In the genomic region with DNA sequence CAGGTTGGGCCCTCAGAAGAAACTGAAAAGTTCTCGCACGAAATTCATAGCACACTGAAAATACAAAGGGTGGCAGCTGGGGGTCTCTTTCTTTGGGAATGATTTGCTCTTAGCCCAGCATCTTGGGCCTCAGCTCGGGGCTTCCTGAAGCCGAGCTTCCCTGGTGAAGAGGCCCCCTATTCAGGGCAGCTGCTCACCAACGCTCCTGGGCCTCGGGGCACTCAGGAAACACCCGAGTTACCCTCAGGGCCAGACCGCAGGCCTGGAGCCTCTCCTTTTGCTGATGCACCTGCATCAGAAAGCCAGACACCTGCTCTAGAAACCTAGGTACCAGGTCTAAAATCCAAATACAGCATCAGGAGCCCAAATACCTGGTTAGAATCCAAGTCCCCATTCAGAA, we compare ENCODE assay signal across 19 cellular contexts.
A peak's percentile ranks its signal among the peaks of the same experiment; 100 is the strongest.
DNase-seq lines count a peak whose midpoint lies in the region; TF ChIP-seq lines count a peak whose summit lies in the region.
"Had no signal": no experiment of that assay in that cellular context is flagged by ENCODE, and none has a peak within 500 bp of the region (broad histone marks: within the 10 kb centered on the region; RNA-seq: fewer than 3 reads in every experiment).

No MANE protein-coding gene starts in this region.

- no peak for TF ChIP-seq CTCF in A673 (conservative IDR thresholded peaks at IDR 0.05; ENCODE audit: low read depth, low read length)
- no peak for TF ChIP-seq CTCF in Calu3 (IDR thresholded peaks at IDR 0.05; ENCODE audit: unreplicated experiment)
- no peak for TF ChIP-seq CTCF in ascending aorta (IDR thresholded peaks at IDR 0.05)
- TF ChIP-seq CTCF in osteoblast (IDR thresholded peaks at IDR 0.05; ENCODE audit: extremely low read depth, low read depth, low read length): no peak
- TF ChIP-seq CTCF in type B pancreatic cell (conservative IDR thresholded peaks at IDR 0.05): no peak
- no peak for TF ChIP-seq CTCF in HFFc6 (IDR thresholded peaks at IDR 0.05)

- no peaks in the 10 kb centered on the region for H3K36me3 Mint-ChIP-seq in Calu3 (ENCODE audit: insufficient read depth, unreplicated experiment)
- H3K36me3 Mint-ChIP-seq in type B pancreatic cell: no peaks in the 10 kb centered on the region
- H3K36me3 Mint-ChIP-seq in HFFc6 (ENCODE audit: low read depth): no peaks in the 10 kb centered on the region

- H3K4me1 ChIP-seq in A673 (ENCODE audit: insufficient read depth, low read length, poor library complexity, severe bottlenecking): peaks cover 64% of the 10 kb centered on the region
- H3K4me1 ChIP-seq in ascending aorta: peaks cover 8 to 21% of the 10 kb centered on the region in 2 donors
- H3K4me1 ChIP-seq in osteoblast (ENCODE audit: insufficient read depth, low read length): peaks cover 35% of the 10 kb centered on the region

- no TSS peak for BruUV-seq in A673 (replicated peaks; lab: Mats Ljungman, UMichigan)
- no TSS peak for BruUV-seq in Calu3 (replicated peaks; lab: Mats Ljungman, UMichigan)

- no peak overlapping the region for H3K4me2 ChIP-seq in osteoblast (ENCODE audit: insufficient read depth, low read length)
- H3K4me2 ChIP-seq: KMS-11 had no signal

- H3K4me3 Mint-ChIP-seq in Calu3 (ENCODE audit: low read depth, unreplicated experiment): no peak overlapping the region
- H3K4me3 Mint-ChIP-seq in type B pancreatic cell: no peak overlapping the region
- no peak overlapping the region for H3K4me3 Mint-ChIP-seq in HFFc6
- H3K4me3 Mint-ChIP-seq: neural crest cell had no signal

- H3K36me3 ChIP-seq in A673 (ENCODE audit: insufficient read depth, low read length, poor library complexity, severe bottlenecking) (no peaks in the 10 kb centered on the region), ascending aorta (no peaks in the 10 kb centered on the region), osteoblast (ENCODE audit: insufficient read depth, low read length) (no peaks in the 10 kb centered on the region)
- H3K36me3 ChIP-seq: suprapubic skin had no signal

- peak overlapping the region; percentile 94 for H3K27ac Mint-ChIP-seq in Calu3 (ENCODE audit: unreplicated experiment)
- no peak overlapping the region for H3K27ac Mint-ChIP-seq in type B pancreatic cell
- H3K27ac Mint-ChIP-seq in HFFc6: no peak overlapping the region

- no peaks in the 10 kb centered on the region for H4K20me1 ChIP-seq in osteoblast (ENCODE audit: insufficient read depth, low read length)

- DNase-seq in A673 (ENCODE audit: low spot score): no peak
- no peak for DNase-seq in Calu3
- peak in 1 of 2 donors; percentile 30 for DNase-seq in ascending aorta (ENCODE audit: low spot score in 2 of 2)
- DNase-seq in osteoblast (ENCODE audit: insufficient read length, low spot score, missing footprints): no peak
- no peak for DNase-seq in type B pancreatic cell (ENCODE audit: extremely low spot score, unreplicated experiment)
- no peak for DNase-seq in NCI-H1105 (lab: John Stamatoyannopoulos, UW)
- no peak for DNase-seq in HFFc6
- DNase-seq: activated T-cell treated with anti-CD3 and anti-CD28 coated beads, Interleukin-2, amount 50 U/mL, for 72 hours; central memory CD4-positive, alpha-beta T cell; effector CD4-positive, alpha-beta T cell; EL; GOT3; midbrain; NCI-H2081; psoas muscle; SHP77 treated with DMSO at 0.1 percent for 48 hours had no signal

- H3K79me2 ChIP-seq in osteoblast (ENCODE audit: insufficient read depth, low read length): no peaks in the 10 kb centered on the region

- POLR2A ChIA-PET in A673 (lab: Charles Lee; ENCODE audit: low non-redundant PET): no interaction called here

- H3K4me1 Mint-ChIP-seq in Calu3 (ENCODE audit: low read depth, unreplicated experiment) (peaks cover 32% of the 10 kb centered on the region), type B pancreatic cell (ENCODE audit: unreplicated experiment) (peaks cover 22% of the 10 kb centered on the region), HFFc6 (ENCODE audit: low read depth) (peaks cover 11% of the 10 kb centered on the region; the same call in 1 of the 2 replicates)

- H3K27me3 Mint-ChIP-seq in Calu3 (ENCODE audit: unreplicated experiment): no peaks in the 10 kb centered on the region
- H3K27me3 Mint-ChIP-seq in type B pancreatic cell: peaks cover 5% of the 10 kb centered on the region
- H3K27me3 Mint-ChIP-seq in HFFc6 (ENCODE audit: insufficient read depth): peaks cover 5% of the 10 kb centered on the region; the same call in 1 of the 2 replicates

- intact Hi-C loops in A673 (cut with micrococcal nuclease; ENCODE audit: unreplicated experiment): no loop called here
- intact Hi-C loops in Calu3 (cut with micrococcal nuclease; ENCODE audit: unreplicated experiment): no loop called here
- intact Hi-C loops in ascending aorta (cut with DNase I): loop anchor here (2.0 to 5.0 kb wide), 3 partner anchors 16 to 85 kb away; partner anchors contain the start of gene PTPRE

- CTCF ChIA-PET in A673 (lab: Charles Lee): no interaction called here
- CTCF ChIA-PET in Calu3 (lab: Charles Lee): no interaction called here

- H3K9me3 ChIP-seq in A673 (ENCODE audit: low read depth, low read length, poor library complexity, severe bottlenecking) (no peaks in the 10 kb centered on the region), ascending aorta (no peaks in the 10 kb centered on the region), osteoblast (ENCODE audit: low read depth, low read length) (no peaks in the 10 kb centered on the region)
- H3K9me3 ChIP-seq: psoas muscle, suprapubic skin had no signal

- H3K4me3 ChIP-seq in A673 (ENCODE audit: low read depth, low read length, poor library complexity, severe bottlenecking) (no peak overlapping the region), ascending aorta (no peak overlapping the region), osteoblast (ENCODE audit: insufficient read depth, low read length) (no peak overlapping the region)
- H3K4me3 ChIP-seq: psoas muscle, suprapubic skin had no signal

- H3K27ac ChIP-seq in A673 (ENCODE audit: low read depth, low read length, poor library complexity, severe bottlenecking) (peak overlapping the region; percentile 67), ascending aorta (peak overlapping the region; percentile 67 to 71), osteoblast (ENCODE audit: low read depth, low read length) (peak overlapping the region; percentile 95)
- H3K27ac ChIP-seq: KMS-11 had no signal

- H2AFZ ChIP-seq in osteoblast (ENCODE audit: low read length): no peak overlapping the region

- H3K27me3 ChIP-seq in A673 (replicated peaks; ENCODE audit: insufficient read depth, low read depth, low read length, poor library complexity) (no peaks in the 10 kb centered on the region), ascending aorta (no peaks in the 10 kb centered on the region), osteoblast (ENCODE audit: insufficient read depth, low read length) (no peaks in the 10 kb centered on the region)

- H3K9me3 Mint-ChIP-seq in Calu3 (ENCODE audit: low read depth, unreplicated experiment) (no peaks in the 10 kb centered on the region), type B pancreatic cell (no peaks in the 10 kb centered on the region), HFFc6 (no peaks in the 10 kb centered on the region; the same call in 1 of the 2 replicates)
- H3K9me3 Mint-ChIP-seq: activated T-cell treated with anti-CD3 and anti-CD28 coated beads, Interleukin-2, amount 50 U/mL, for 72 hours; neural crest cell had no signal
